In the genomic region with DNA sequence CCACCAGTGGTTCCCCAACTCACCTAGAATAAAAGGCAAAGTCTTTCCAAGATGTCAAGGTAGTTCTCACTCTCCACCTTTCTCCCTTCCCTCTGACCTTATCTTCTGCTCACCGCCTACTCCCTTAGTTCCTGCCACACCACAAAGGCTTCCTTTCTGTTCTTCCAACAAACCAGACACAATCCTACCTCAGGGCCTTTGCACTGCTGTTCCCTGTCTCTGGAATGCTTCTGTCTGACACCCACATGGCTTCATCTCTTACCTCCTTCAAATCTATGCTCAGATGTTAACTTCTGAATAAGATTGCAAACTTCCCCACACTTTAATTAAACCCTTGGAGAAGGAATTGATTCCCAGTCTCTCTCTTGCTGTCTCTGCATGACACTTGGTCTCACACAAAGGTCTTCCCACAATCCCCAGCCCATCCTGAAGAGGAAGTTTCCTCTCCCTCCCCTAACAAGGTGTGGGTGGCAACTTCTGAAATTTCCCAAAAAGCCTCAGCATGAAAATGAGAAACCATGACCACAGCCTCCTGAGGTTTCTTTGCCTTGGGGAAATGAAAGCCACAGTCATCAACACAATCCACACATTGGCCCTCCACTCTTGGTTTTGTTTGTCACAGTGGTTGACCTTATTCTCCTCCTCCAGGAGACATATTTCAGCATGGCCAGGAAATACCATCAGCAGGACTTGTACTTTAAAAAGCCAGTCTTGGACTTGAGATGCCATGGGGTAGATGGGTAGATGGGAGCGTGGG, we compare ENCODE assay signal across 13 cellular contexts. TPM values are rescaled to one million over a fixed set of nuclear protein-coding genes. Genes with fewer than 3 reads are reported as not detected.
DNase-seq lines count a peak whose midpoint lies in the region; ATAC-seq, FAIRE-seq and TF ChIP-seq lines count a peak whose summit lies in the region.
"Had no signal": no experiment of that assay in that cellular context is flagged by ENCODE, and none has a peak within 500 bp of the region (broad histone marks: within the 10 kb centered on the region; RNA-seq: fewer than 3 reads in every experiment).

No MANE protein-coding gene starts in this region.

- peak overlapping the region; percentile 73 for H3K27ac Mint-ChIP-seq in CD4-positive, alpha-beta T cell
- H3K27ac Mint-ChIP-seq in GM23338 (peak overlapping the region; percentile 81), activated B cell treated with CpG ODN at 0.5 μM for 24 hours (peak overlapping the region; percentile 38)

- H4K20me1 ChIP-seq in GM23338 (replicated peaks; ENCODE audit: insufficient read depth): peaks cover 2% of the 10 kb centered on the region; the same call in 1 of the 2 replicates

- H3K79me2 ChIP-seq in GM23338 (replicated peaks; ENCODE audit: insufficient read depth): peaks cover 14% of the 10 kb centered on the region

- 0 out of 2 replicates have a peak, but pooled peaks cover 5% of the 10 kb centered on the region for H3F3A ChIP-seq in GM23338 (replicated peaks; ENCODE audit: low read depth)

- intact Hi-C loops in CD4-positive, alpha-beta T cell (cut with DNase I, micrococcal nuclease): loop anchor here (5.0 kb wide), 4 partner anchors 39 to 1531 kb away; a partner anchor contains a TSS
- intact Hi-C loops in activated B cell treated with CpG ODN at 0.5 μM for 24 hours (cut with micrococcal nuclease) (loop anchor here (5.0 kb wide), 2 partner anchors 446 to 1836 kb away; a partner anchor contains a TSS), pancreas (cut with DNase I) (no loop called here)

- H3K4me3 Mint-ChIP-seq in CD4-positive, alpha-beta T cell: peak overlapping the region; percentile 88
- no peak overlapping the region; the same call in 2 of the 3 replicates for H3K4me3 Mint-ChIP-seq in GM23338
- H3K4me3 Mint-ChIP-seq in activated B cell treated with CpG ODN at 0.5 μM for 24 hours: no peak overlapping the region

- DNase-seq in CD4-positive, alpha-beta T cell: no peak
- DNase-seq in GM23338 (ENCODE audit: low spot score) (no peak), activated B cell treated with CpG ODN at 0.5 μM for 24 hours (no peak), myocyte (ENCODE audit: low read depth) (peak; percentile 61), GM13977 (ENCODE audit: low spot score) (no peak), DMS79 (lab: John Stamatoyannopoulos, UW) (no peak), pancreas (no peak)
- DNase-seq: Caco-2, NCI-H1105 treated with DMSO at 0.1 percent for 48 hours, NCI-H526 treated with DMSO at 0.1 percent for 48 hours had no signal

- H3K36me3 ChIP-seq in GM23338 (ENCODE audit: insufficient read depth) (no peaks in the 10 kb centered on the region), pancreas (no peaks in the 10 kb centered on the region)
- H3K36me3 ChIP-seq: esophagus muscularis mucosa had no signal

- no peaks in the 10 kb centered on the region for H3K9me2 ChIP-seq in GM23338 (ENCODE audit: insufficient read depth)

- peaks cover 43% of the 10 kb centered on the region for H3K4me1 Mint-ChIP-seq in CD4-positive, alpha-beta T cell (ENCODE audit: low read depth)
- H3K4me1 Mint-ChIP-seq in GM23338 (peaks cover 38% of the 10 kb centered on the region), activated B cell treated with CpG ODN at 0.5 μM for 24 hours (peaks cover 34% of the 10 kb centered on the region)

- H3K9me3 Mint-ChIP-seq in CD4-positive, alpha-beta T cell: no peaks in the 10 kb centered on the region
- H3K9me3 Mint-ChIP-seq in GM23338 (peaks cover 3% of the 10 kb centered on the region; the same call in 1 of the 3 replicates), activated B cell treated with CpG ODN at 0.5 μM for 24 hours (no peaks in the 10 kb centered on the region)

- in situ Hi-C loops in GM13977 (cut with MboI; ENCODE audit: low pct_unique_long_range_greater_than_20kb, low sequenced_read_pairs, unreplicated experiment): no loop called here

- TF ChIP-seq CTCF in CD4-positive, alpha-beta T cell (IDR thresholded peaks at IDR 0.05): no peak
- TF ChIP-seq CTCF in GM23338 (conservative IDR thresholded peaks at IDR 0.05; ENCODE audit: low read depth in 2 of 2) (no peak), activated B cell treated with CpG ODN at 0.5 μM for 24 hours (IDR thresholded peaks at IDR 0.05) (no peak), GM13977 (IDR thresholded peaks at IDR 0.05; ENCODE audit: extremely low read depth, insufficient read depth, missing control alignments) (no peak), pancreas (IDR thresholded peaks at IDR 0.05) (no peak)

- no peak overlapping the region for H2AFZ ChIP-seq in GM23338

- H3K4me1 ChIP-seq in GM23338 (ENCODE audit: insufficient read depth): peaks cover 29% of the 10 kb centered on the region
- peaks cover 0 to 10% (median 0%) of the 10 kb centered on the region in 3 donors for H3K4me1 ChIP-seq in pancreas

- no peaks in the 10 kb centered on the region for H3K27me3 Mint-ChIP-seq in CD4-positive, alpha-beta T cell
- H3K27me3 Mint-ChIP-seq in GM23338 (ENCODE audit: insufficient read depth, low read depth, poor library complexity) (peaks cover 10% of the 10 kb centered on the region), activated B cell treated with CpG ODN at 0.5 μM for 24 hours (peaks cover 2% of the 10 kb centered on the region)

- H3K4me2 ChIP-seq in GM23338: peak overlapping the region; percentile 20

- FAIRE-seq in pancreas (lab: Jason Lieb, UNC): no peak

- H3K27ac ChIP-seq in CD4-positive, alpha-beta T cell (ENCODE audit: low read depth, low read length): no peak overlapping the region
- H3K27ac ChIP-seq in GM23338 (ENCODE audit: low read depth): 0 out of 2 replicates have a peak overlapping the region, but pooled peaks have one; percentile 1
- no peak overlapping the region for H3K27ac ChIP-seq in pancreas
- H3K27ac ChIP-seq: skin epidermis had no signal

- H3K4me3 ChIP-seq in GM23338 (no peak overlapping the region), pancreas (no peak overlapping the region)
- H3K4me3 ChIP-seq: esophagus muscularis mucosa, skin epidermis had no signal

- CTCF ChIA-PET in CD4-positive, alpha-beta T cell (lab: Charles Lee): no interaction called here
- CTCF ChIA-PET in activated B cell treated with CpG ODN at 0.5 μM for 24 hours (lab: Charles Lee): no interaction called here

- no peaks in the 10 kb centered on the region for H3K9me3 ChIP-seq in CD4-positive, alpha-beta T cell (ENCODE audit: control insufficient read depth, low read length)
- no peaks in the 10 kb centered on the region for H3K9me3 ChIP-seq in pancreas
- H3K9me3 ChIP-seq: Caco-2, esophagus muscularis mucosa had no signal

- peaks cover 17% of the 10 kb centered on the region for H3K36me3 Mint-ChIP-seq in CD4-positive, alpha-beta T cell (ENCODE audit: low read depth)
- H3K36me3 Mint-ChIP-seq in GM23338 (ENCODE audit: low read depth) (peaks cover 2% of the 10 kb centered on the region; the same call in 1 of the 3 replicates), activated B cell treated with CpG ODN at 0.5 μM for 24 hours (ENCODE audit: low read depth) (peaks cover 6% of the 10 kb centered on the region)

- ATAC-seq in CD4-positive, alpha-beta T cell (ENCODE audit: poor library complexity): no peak
- ATAC-seq in GM23338: no peak
- ATAC-seq in activated B cell treated with CpG ODN at 0.5 μM for 24 hours (ENCODE audit: low read depth): no peak
- ATAC-seq in GM21737 (IDR thresholded peaks at IDR 0.05; ENCODE audit: unreplicated experiment): no peak
- ATAC-seq in pancreas: no peak

- WGBS in pancreas, 2 donors: 91 to 94% methylated on average over 2 of the region's 2 CpGs

- POLR2A ChIA-PET in CD4-positive, alpha-beta T cell (lab: Charles Lee): no interaction called here
- POLR2A ChIA-PET in activated B cell treated with CpG ODN at 0.5 μM for 24 hours (lab: Charles Lee): interaction anchor here (0.6 kb wide), 1 partner anchor 35 kb away, joined by 3 read pairs; no protein-coding TSS in a partner anchor

- no peaks in the 10 kb centered on the region for H3K27me3 ChIP-seq in CD4-positive, alpha-beta T cell (ENCODE audit: control insufficient read depth, insufficient read depth, low read length)
- H3K27me3 ChIP-seq in GM23338 (ENCODE audit: insufficient read depth) (no peaks in the 10 kb centered on the region), pancreas (no peaks in the 10 kb centered on the region)
- H3K27me3 ChIP-seq: esophagus muscularis mucosa had no signal

TF ChIP-seq in GM23338, 12 proteins besides CTCF, POLR2A, EP300 and RAD21 (continues in another document):
- TF ChIP-seq POLR2AphosphoS5 (IDR thresholded peaks at IDR 0.05; ENCODE audit: low read depth) (no peak), ZNF331 (CRISPR knock-in tag; IDR thresholded peaks at IDR 0.05; ENCODE audit: low read depth) (no peak), STAT1 (IDR thresholded peaks at IDR 0.05; ENCODE audit: unreplicated experiment) (no peak), JUNB (IDR thresholded peaks at IDR 0.05; ENCODE audit: unreplicated experiment) (no peak), EZH2phosphoT487 (IDR thresholded peaks at IDR 0.05; ENCODE audit: unreplicated experiment) (no peak)

RNA-seq across cellular contexts. Expression of a gene that starts 3.0 kb away (rescaled TPM):
- total RNA-seq in CD4-positive, alpha-beta T cell: 10 to 100 TPM; 57.6 to 59.2 TPM
- 84.2 and 94.8 TPM in 2 replicates for total RNA-seq in GM23338 (2014; rRNA removed; shearing (Covaris generic))
- polyA plus RNA-seq in GM23338 (2016; fragmentation: Nextera tagmentation; extraction: Ambion mirVana) (24.9 and 31.4 TPM in 2 replicates), pancreas (10 to 100 TPM; 13.8 to 22.8 TPM)
- total RNA-seq in activated B cell treated with CpG ODN at 0.5 μM for 24 hours (34.0 and 38.8 TPM in 2 replicates), myocyte (47.3 and 51.0 TPM in 2 replicates), pancreas (10 to 100 TPM; 14.9 to 31.9 (median 20.5) TPM)
- polyA plus RNA-seq in myocyte (2012): 32.2 TPM

Comparison
In these comparisons a context has a peak if more than half of its experiments do, and no peak if none do; other contexts are left out.
1. intact Hi-C loops: an anchor here in CD4-positive, alpha-beta T cell (5.0 kb wide) and activated B cell treated with CpG ODN at 0.5 μM for 24 hours (5.0 kb wide); none called in pancreas.